In the genomic region with DNA sequence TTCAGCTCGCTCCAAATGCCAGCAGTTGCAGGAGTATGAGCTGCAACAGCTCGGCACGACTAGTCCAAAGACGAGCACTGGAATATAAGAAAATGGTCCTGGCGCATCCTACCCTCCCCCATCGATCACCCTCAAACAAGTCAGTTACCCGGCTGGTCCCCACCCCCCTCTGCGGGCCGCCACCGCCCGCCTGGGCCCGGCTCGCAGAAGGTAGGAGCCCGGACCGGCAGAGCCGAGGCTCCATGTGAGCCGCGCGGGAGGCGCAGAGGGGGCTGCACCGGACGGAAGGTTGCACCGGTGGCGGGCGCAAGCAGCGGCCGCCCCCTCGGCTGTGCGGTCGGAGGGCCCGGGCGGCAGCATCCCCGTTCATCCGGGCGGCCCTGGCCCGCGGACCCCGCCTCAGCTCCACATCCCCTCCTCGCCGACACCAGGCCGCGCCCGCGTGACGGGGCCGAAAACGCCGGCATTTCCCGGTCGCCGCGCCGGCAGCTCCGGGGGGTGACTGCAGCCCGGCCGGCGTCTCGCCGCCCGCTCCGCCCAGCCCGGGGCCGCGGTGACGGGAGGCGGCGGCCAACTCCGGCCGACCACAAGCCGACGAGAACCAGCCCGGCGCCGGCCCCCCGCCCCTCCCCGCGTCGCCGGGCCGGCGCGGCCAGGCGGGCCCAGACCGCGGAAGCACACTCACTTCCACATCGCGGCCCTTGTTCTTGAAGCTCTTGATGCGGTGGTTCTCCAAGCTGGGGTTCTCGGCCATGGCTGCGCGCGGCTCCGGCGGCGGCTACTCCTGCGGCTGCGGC, we compare ENCODE assay signal across 8 cellular contexts. TPM values are rescaled to one million over a fixed set of nuclear protein-coding genes. Genes with fewer than 3 reads are reported as not detected.
DNase-seq lines count a peak whose midpoint lies in the region; ATAC-seq and TF ChIP-seq lines count a peak whose summit lies in the region.

No MANE protein-coding gene starts in this region.

- TF ChIP-seq CTCF in AG04449 (IDR thresholded peaks at IDR 0.05; ENCODE audit: insufficient read depth, low read length, missing control alignments) (no peak), foreskin keratinocyte (conservative IDR thresholded peaks at IDR 0.05) (no peak), tibial artery (IDR thresholded peaks at IDR 0.05) (no peak)

- ATAC-seq in GM18858 (IDR thresholded peaks at IDR 0.05; ENCODE audit: unreplicated experiment) (peak; percentile 16), HG03095 (IDR thresholded peaks at IDR 0.05; ENCODE audit: unreplicated experiment) (peak; percentile 16), foreskin keratinocyte (peak; percentile 6)

- intact Hi-C loops in tibial artery (cut with DNase I; ENCODE audit: low total_unique reads) = loop anchor here (5.0 to 10.0 kb wide), 3 partner anchors 100 to 333 kb away; partner anchors contain the start of genes EBPL and SPRYD7

- DNase-seq in AG04449 (ENCODE audit: low read depth, low spot score) (no peak), RPMI8226 (peak; percentile 46), foreskin keratinocyte (peak; percentile 12 to 25), nucleus accumbens (lab: John Stamatoyannopoulos, UW) (peak in 44 of 56 donors; percentile 3 to 71 (median 46)), tibial artery (peak; percentile 31 to 71)
- DNase-seq in activated gamma-delta T cell treated with anti-CD3 and anti-CD28 coated beads, Interleukin-2, amount 50 U/mL, for 16 hours (ENCODE audit: low read depth) = peak; percentile 25

- no peaks in the 10 kb centered on the region for H3K9me3 ChIP-seq in tibial artery

- no peaks in the 10 kb centered on the region for H3K36me3 ChIP-seq in tibial artery

- no peaks in the 10 kb centered on the region for H3K27me3 ChIP-seq in foreskin keratinocyte
- peaks cover 0 to 5% of the 10 kb centered on the region in 2 donors for H3K27me3 ChIP-seq in tibial artery

- peak overlapping the region; percentile 77 for H3K4me3 ChIP-seq in AG04449 (ENCODE audit: low read depth, low read length)
- peak overlapping the region; percentile 65 to 89 for H3K4me3 ChIP-seq in tibial artery

- peaks cover 3% of the 10 kb centered on the region for H3K4me1 ChIP-seq in foreskin keratinocyte
- H3K4me1 ChIP-seq in tibial artery = peaks cover 0 to 32% (median 15%) of the 10 kb centered on the region in 4 donors

- POLR2A ChIA-PET in AG04449 (lab: Yijun Ruan, JAX) = interaction anchor here (0.5 to 2.4 kb wide), 5 partner anchors 12 to 144 kb away, joined by 3 to 6 read pairs (median 4); partner anchors contain the start of genes EBPL and SPRYD7

- CTCF ChIA-PET in AG04449 (lab: Yijun Ruan, JAX) = interaction anchor here (0.9 to 3.1 kb wide), 6 partner anchors 11 to 205 kb away, joined by 3 to 13 read pairs (median 4); partner anchors contain the start of genes SPRYD7 and TRIM13

- peak overlapping the region; percentile 73 for H3K27ac ChIP-seq in foreskin keratinocyte
- H3K27ac ChIP-seq in tibial artery = peak overlapping the region; percentile 80 to 89

RNA-seq across cellular contexts. Expression of gene KPNA3, which starts 0.5 kb away (rescaled TPM):
- total RNA-seq in foreskin keratinocyte = 43.0 and 45.6 TPM in 2 replicates
- polyA plus RNA-seq in foreskin keratinocyte = 14.1 and 17.9 TPM in 2 replicates
